In genomic region chr10:121501796-121502195, GRCh38 we compare ENCODE assay signal across 1 cellular context.
TF ChIP-seq lines count a peak whose summit lies in the region.

No MANE protein-coding gene starts in this region.

TF ChIP-seq in WTC11, 78 proteins besides CTCF, POLR2A, EP300 and RAD21:
- TF ChIP-seq, protein P1, sequence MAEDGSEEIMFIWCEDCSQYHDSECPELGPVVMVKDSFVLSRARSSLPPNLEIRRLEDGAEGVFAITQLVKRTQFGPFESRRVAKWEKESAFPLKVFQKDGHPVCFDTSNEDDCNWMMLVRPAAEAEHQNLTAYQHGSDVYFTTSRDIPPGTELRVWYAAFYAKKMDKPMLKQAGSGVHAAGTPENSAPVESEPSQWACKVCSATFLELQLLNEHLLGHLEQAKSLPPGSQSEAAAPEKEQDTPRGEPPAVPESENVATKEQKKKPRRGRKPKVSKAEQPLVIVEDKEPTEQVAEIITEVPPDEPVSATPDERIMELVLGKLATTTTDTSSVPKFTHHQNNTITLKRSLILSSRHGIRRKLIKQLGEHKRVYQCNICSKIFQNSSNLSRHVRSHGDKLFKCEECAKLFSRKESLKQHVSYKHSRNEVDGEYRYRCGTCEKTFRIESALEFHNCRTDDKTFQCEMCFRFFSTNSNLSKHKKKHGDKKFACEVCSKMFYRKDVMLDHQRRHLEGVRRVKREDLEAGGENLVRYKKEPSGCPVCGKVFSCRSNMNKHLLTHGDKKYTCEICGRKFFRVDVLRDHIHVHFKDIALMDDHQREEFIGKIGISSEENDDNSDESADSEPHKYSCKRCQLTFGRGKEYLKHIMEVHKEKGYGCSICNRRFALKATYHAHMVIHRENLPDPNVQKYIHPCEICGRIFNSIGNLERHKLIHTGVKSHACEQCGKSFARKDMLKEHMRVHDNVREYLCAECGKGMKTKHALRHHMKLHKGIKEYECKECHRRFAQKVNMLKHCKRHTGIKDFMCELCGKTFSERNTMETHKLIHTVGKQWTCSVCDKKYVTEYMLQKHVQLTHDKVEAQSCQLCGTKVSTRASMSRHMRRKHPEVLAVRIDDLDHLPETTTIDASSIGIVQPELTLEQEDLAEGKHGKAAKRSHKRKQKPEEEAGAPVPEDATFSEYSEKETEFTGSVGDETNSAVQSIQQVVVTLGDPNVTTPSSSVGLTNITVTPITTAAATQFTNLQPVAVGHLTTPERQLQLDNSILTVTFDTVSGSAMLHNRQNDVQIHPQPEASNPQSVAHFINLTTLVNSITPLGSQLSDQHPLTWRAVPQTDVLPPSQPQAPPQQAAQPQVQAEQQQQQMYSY (CRISPR knock-in tag; IDR thresholded peaks at IDR 0.05): no peak
- TF ChIP-seq ZNF219 (CRISPR knock-in tag; IDR thresholded peaks at IDR 0.05; ENCODE audit: borderline replicate concordance) (no peak), JUN (CRISPR knock-in tag; IDR thresholded peaks at IDR 0.05) (no peak), FOXP4 (CRISPR knock-in tag; IDR thresholded peaks at IDR 0.05) (no peak), SP1 (CRISPR knock-in tag; conservative IDR thresholded peaks at IDR 0.05) (no peak), NFE2L1 (CRISPR knock-in tag; IDR thresholded peaks at IDR 0.05) (no peak), SMAD4 (CRISPR knock-in tag; IDR thresholded peaks at IDR 0.05) (no peak)
